Comparison of ENCODE assay signal across 1 cellular context in the genomic region with DNA sequence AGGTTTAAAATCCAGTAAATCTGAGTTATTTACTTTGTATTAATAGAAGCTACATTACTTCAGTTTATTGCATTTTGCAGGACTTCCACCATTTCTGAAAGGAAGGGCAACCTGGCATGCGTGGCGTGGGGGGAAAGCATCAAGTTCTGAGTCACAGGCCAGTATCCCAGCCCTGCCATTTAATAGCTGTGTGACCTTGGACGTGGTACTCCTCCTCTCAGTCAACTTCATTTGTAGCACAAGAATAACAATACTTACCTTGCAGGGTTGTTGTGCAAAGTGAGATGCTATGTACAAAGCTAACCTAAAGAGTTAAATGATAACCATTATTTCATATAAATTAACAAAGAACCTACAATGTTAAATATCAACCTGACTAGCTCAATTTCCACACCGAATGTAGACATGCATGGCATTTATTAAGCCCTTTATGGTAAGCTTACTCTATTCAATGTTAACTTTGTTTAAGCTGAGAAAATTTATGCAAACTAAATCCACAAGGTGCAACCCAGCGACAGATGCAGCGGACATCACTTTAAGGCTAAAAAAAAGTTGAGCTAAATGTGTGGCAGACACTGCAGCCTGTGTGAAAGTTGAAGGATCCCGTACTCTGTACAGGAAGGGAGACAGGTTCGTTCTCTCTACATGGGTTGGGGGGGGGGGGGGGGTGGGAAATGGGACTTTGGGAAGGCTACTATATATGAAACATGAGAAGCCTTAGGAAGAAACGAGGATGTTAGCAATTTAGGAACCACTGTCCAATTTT.
TF ChIP-seq lines count a peak whose summit lies in the region.

No MANE protein-coding gene starts in this region.

TF ChIP-seq in HepG2, 621 proteins besides CTCF, POLR2A, EP300 and RAD21 (continued from another document and continues in another):
- TF ChIP-seq ZNF850 (CRISPR knock-in tag; conservative IDR thresholded peaks at IDR 0.05) (no peak), ZBTB3 (CRISPR knock-in tag; IDR thresholded peaks at IDR 0.05; ENCODE audit: borderline replicate concordance, low read depth) (no peak), IKZF1 (IDR thresholded peaks at IDR 0.05) (no peak), ZNF274 (CRISPR knock-in tag; IDR thresholded peaks at IDR 0.05) (no peak), HMG20B (CRISPR knock-in tag; conservative IDR thresholded peaks at IDR 0.05) (no peak), KDM1A (CRISPR knock-in tag; IDR thresholded peaks at IDR 0.05) (peak; percentile 72; the same call in 1 of the 2 replicates), SALL1 (CRISPR knock-in tag; IDR thresholded peaks at IDR 0.05) (peak; percentile 68; the same call in 1 of the 2 replicates), KLF9 (CRISPR knock-in tag; IDR thresholded peaks at IDR 0.05; ENCODE audit: low read depth) (no peak), SRSF1 (optimal IDR thresholded peaks at IDR 0.05; ENCODE audit: low read depth, low read length) (no peak), CHCHD3 (CRISPR knock-in tag; IDR thresholded peaks at IDR 0.05) (no peak), NONO (IDR thresholded peaks at IDR 0.05) (no peak), NONO (CRISPR knock-in tag; conservative IDR thresholded peaks at IDR 0.05) (0 out of 2 replicates have a peak, but pooled peaks have one; percentile 16), ZFP36L1 (CRISPR knock-in tag; IDR thresholded peaks at IDR 0.05) (no peak), HDAC2 (CRISPR knock-in tag; IDR thresholded peaks at IDR 0.05) (peak; percentile 63; the same call in 1 of the 2 replicates), ATAD3A (CRISPR knock-in tag; IDR thresholded peaks at IDR 0.05) (no peak), SYNCRIP (IDR thresholded peaks at IDR 0.05; ENCODE audit: insufficient read depth, low read depth, low read length) (no peak), ZNF598 (CRISPR knock-in tag; IDR thresholded peaks at IDR 0.05; ENCODE audit: borderline replicate concordance) (no peak), ZNF7 (CRISPR knock-in tag; IDR thresholded peaks at IDR 0.05) (peak; percentile 92), SRF (IDR thresholded peaks at IDR 0.05; ENCODE audit: low read depth, low read length) (no peak), KAT7 (CRISPR knock-in tag; IDR thresholded peaks at IDR 0.05; ENCODE audit: borderline replicate concordance) (no peak), SOX13 (IDR thresholded peaks at IDR 0.05) (no peak), SOX13 (CRISPR knock-in tag; conservative IDR thresholded peaks at IDR 0.05 in 1 of 2, IDR thresholded peaks at IDR 0.05 in 1 of 2) (peak in 1 of 2 experiments; percentile 52; a peak in 2 of 4 replicates), SKI (IDR thresholded peaks at IDR 0.05; ENCODE audit: partially characterized antibody) (peak; percentile 20), FOSL2 (CRISPR knock-in tag; IDR thresholded peaks at IDR 0.05) (peak; percentile 84), PRPF4 (IDR thresholded peaks at IDR 0.05; ENCODE audit: low read depth, low read length, poor library complexity, severe bottlenecking) (no peak), REPIN1 (CRISPR knock-in tag; IDR thresholded peaks at IDR 0.05; ENCODE audit: borderline replicate concordance, low read depth) (peak; percentile 100), FOXK2 (IDR thresholded peaks at IDR 0.05) (no peak), AGO2 (optimal IDR thresholded peaks at IDR 0.05; ENCODE audit: low read depth, low read length) (no peak), ZNF44 (CRISPR knock-in tag; IDR thresholded peaks at IDR 0.05) (no peak), ZNF777 (CRISPR knock-in tag; IDR thresholded peaks at IDR 0.05) (no peak), ZNF768 (CRISPR knock-in tag; IDR thresholded peaks at IDR 0.05) (no peak), ZC3H13 (CRISPR knock-in tag; IDR thresholded peaks at IDR 0.05) (no peak), ATF1 (CRISPR knock-in tag; IDR thresholded peaks at IDR 0.05) (no peak), ZNF841 (CRISPR knock-in tag; IDR thresholded peaks at IDR 0.05; ENCODE audit: borderline replicate concordance) (no peak), NR2C2 (CRISPR knock-in tag; IDR thresholded peaks at IDR 0.05; ENCODE audit: borderline replicate concordance) (0 out of 2 replicates have a peak, but pooled peaks have one; percentile 16), PLRG1 (conservative IDR thresholded peaks at IDR 0.05) (no peak), ZNF569 (CRISPR knock-in tag; IDR thresholded peaks at IDR 0.05; ENCODE audit: borderline replicate concordance) (no peak), CENPX (CRISPR knock-in tag; IDR thresholded peaks at IDR 0.05) (no peak), RXRB (CRISPR knock-in tag; IDR thresholded peaks at IDR 0.05; ENCODE audit: borderline replicate concordance) (peak; percentile 46; the same call in 1 of the 2 replicates), ZNF3 (CRISPR knock-in tag; IDR thresholded peaks at IDR 0.05) (0 out of 2 replicates have a peak, but pooled peaks have one; percentile 39), RNF219 (CRISPR knock-in tag; IDR thresholded peaks at IDR 0.05) (no peak), ZNF577 (CRISPR knock-in tag; IDR thresholded peaks at IDR 0.05; ENCODE audit: borderline replicate concordance, low read depth) (no peak), WIZ (CRISPR knock-in tag; IDR thresholded peaks at IDR 0.05) (no peak), ZMYM4 (CRISPR knock-in tag; IDR thresholded peaks at IDR 0.05) (peak; percentile 42; the same call in 1 of the 2 replicates), HNF4A (CRISPR knock-in tag; IDR thresholded peaks at IDR 0.05) (peak; percentile 43), SP5 (CRISPR knock-in tag; IDR thresholded peaks at IDR 0.05; ENCODE audit: borderline replicate concordance, low read depth) (peak; percentile 71; the same call in 1 of the 2 replicates), KMT2A (CRISPR knock-in tag; IDR thresholded peaks at IDR 0.05) (no peak), ZFP82 (CRISPR knock-in tag; IDR thresholded peaks at IDR 0.05; ENCODE audit: borderline replicate concordance) (no peak), TAF15 (IDR thresholded peaks at IDR 0.05; ENCODE audit: low read depth, low read length, poor library complexity, severe bottlenecking) (no peak), ZNF337 (CRISPR knock-in tag; IDR thresholded peaks at IDR 0.05; ENCODE audit: borderline replicate concordance, low read depth) (no peak)
- TF ChIP-seq, protein P1, sequence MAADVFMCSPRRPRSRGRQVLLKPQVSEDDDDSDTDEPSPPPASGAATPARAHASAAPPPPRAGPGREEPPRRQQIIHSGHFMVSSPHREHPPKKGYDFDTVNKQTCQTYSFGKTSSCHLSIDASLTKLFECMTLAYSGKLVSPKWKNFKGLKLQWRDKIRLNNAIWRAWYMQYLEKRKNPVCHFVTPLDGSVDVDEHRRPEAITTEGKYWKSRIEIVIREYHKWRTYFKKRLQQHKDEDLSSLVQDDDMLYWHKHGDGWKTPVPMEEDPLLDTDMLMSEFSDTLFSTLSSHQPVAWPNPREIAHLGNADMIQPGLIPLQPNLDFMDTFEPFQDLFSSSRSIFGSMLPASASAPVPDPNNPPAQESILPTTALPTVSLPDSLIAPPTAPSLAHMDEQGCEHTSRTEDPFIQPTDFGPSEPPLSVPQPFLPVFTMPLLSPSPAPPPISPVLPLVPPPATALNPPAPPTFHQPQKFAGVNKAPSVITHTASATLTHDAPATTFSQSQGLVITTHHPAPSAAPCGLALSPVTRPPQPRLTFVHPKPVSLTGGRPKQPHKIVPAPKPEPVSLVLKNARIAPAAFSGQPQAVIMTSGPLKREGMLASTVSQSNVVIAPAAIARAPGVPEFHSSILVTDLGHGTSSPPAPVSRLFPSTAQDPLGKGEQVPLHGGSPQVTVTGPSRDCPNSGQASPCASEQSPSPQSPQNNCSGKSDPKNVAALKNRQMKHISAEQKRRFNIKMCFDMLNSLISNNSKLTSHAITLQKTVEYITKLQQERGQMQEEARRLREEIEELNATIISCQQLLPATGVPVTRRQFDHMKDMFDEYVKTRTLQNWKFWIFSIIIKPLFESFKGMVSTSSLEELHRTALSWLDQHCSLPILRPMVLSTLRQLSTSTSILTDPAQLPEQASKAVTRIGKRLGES (CRISPR knock-in tag; IDR thresholded peaks at IDR 0.05; ENCODE audit: borderline replicate concordance), result no peak
- TF ChIP-seq, protein P2, sequence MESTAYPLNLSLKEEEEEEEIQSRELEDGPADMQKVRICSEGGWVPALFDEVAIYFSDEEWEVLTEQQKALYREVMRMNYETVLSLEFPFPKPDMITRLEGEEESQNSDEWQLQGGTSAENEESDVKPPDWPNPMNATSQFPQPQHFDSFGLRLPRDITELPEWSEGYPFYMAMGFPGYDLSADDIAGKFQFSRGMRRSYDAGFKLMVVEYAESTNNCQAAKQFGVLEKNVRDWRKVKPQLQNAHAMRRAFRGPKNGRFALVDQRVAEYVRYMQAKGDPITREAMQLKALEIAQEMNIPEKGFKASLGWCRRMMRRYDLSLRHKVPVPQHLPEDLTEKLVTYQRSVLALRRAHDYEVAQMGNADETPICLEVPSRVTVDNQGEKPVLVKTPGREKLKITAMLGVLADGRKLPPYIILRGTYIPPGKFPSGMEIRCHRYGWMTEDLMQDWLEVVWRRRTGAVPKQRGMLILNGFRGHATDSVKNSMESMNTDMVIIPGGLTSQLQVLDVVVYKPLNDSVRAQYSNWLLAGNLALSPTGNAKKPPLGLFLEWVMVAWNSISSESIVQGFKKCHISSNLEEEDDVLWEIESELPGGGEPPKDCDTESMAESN (CRISPR knock-in tag; conservative IDR thresholded peaks at IDR 0.05), result no peak
- TF ChIP-seq, protein P3, sequence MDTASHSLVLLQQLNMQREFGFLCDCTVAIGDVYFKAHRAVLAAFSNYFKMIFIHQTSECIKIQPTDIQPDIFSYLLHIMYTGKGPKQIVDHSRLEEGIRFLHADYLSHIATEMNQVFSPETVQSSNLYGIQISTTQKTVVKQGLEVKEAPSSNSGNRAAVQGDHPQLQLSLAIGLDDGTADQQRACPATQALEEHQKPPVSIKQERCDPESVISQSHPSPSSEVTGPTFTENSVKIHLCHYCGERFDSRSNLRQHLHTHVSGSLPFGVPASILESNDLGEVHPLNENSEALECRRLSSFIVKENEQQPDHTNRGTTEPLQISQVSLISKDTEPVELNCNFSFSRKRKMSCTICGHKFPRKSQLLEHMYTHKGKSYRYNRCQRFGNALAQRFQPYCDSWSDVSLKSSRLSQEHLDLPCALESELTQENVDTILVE (CRISPR knock-in tag; IDR thresholded peaks at IDR 0.05), result 0 out of 2 replicates have a peak, but pooled peaks have one; percentile 21
- TF ChIP-seq, protein P4, sequence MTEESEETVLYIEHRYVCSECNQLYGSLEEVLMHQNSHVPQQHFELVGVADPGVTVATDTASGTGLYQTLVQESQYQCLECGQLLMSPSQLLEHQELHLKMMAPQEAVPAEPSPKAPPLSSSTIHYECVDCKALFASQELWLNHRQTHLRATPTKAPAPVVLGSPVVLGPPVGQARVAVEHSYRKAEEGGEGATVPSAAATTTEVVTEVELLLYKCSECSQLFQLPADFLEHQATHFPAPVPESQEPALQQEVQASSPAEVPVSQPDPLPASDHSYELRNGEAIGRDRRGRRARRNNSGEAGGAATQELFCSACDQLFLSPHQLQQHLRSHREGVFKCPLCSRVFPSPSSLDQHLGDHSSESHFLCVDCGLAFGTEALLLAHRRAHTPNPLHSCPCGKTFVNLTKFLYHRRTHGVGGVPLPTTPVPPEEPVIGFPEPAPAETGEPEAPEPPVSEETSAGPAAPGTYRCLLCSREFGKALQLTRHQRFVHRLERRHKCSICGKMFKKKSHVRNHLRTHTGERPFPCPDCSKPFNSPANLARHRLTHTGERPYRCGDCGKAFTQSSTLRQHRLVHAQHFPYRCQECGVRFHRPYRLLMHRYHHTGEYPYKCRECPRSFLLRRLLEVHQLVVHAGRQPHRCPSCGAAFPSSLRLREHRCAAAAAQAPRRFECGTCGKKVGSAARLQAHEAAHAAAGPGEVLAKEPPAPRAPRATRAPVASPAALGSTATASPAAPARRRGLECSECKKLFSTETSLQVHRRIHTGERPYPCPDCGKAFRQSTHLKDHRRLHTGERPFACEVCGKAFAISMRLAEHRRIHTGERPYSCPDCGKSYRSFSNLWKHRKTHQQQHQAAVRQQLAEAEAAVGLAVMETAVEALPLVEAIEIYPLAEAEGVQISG (CRISPR knock-in tag; IDR thresholded peaks at IDR 0.05), result no peak
- TF ChIP-seq, protein P5, sequence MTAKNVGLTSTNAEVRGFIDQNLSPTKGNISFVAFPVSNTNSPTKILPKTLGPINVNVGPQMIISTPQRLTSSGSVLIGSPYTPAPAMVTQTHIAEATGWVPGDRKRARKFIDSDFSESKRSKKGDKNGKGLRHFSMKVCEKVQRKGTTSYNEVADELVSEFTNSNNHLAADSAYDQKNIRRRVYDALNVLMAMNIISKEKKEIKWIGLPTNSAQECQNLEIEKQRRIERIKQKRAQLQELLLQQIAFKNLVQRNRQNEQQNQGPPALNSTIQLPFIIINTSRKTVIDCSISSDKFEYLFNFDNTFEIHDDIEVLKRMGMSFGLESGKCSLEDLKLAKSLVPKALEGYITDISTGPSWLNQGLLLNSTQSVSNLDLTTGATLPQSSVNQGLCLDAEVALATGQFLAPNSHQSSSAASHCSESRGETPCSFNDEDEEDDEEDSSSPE (CRISPR knock-in tag; IDR thresholded peaks at IDR 0.05), result no peak
- TF ChIP-seq, protein P6, sequence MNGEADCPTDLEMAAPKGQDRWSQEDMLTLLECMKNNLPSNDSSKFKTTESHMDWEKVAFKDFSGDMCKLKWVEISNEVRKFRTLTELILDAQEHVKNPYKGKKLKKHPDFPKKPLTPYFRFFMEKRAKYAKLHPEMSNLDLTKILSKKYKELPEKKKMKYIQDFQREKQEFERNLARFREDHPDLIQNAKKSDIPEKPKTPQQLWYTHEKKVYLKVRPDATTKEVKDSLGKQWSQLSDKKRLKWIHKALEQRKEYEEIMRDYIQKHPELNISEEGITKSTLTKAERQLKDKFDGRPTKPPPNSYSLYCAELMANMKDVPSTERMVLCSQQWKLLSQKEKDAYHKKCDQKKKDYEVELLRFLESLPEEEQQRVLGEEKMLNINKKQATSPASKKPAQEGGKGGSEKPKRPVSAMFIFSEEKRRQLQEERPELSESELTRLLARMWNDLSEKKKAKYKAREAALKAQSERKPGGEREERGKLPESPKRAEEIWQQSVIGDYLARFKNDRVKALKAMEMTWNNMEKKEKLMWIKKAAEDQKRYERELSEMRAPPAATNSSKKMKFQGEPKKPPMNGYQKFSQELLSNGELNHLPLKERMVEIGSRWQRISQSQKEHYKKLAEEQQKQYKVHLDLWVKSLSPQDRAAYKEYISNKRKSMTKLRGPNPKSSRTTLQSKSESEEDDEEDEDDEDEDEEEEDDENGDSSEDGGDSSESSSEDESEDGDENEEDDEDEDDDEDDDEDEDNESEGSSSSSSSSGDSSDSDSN (CRISPR knock-in tag; IDR thresholded peaks at IDR 0.05), result no peak
